ENCODE assay signal across 22 cellular contexts in the genomic region with DNA sequence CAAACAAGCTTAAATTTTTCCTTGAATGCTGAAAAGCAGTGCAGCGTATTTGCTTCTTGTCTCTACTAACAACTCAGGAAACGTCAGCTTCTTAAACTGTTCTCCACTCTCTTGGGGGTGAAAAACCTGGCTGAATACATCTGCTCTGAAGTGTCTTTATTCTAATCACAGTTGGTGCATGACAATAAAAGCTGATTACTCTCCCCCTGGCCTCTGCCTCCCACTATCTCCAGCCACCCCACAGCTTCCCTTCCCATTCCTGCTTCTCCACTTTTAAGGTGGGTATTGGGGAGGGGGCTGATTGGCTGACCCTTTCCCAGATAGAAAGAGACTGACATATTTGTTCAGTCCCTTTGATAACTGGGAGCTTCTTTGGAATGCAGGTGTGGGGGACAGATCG.
"Had no signal": no experiment of that assay in that cellular context is flagged by ENCODE, and none has a peak within 500 bp of the region (broad histone marks: within the 10 kb centered on the region; RNA-seq: fewer than 3 reads in every experiment).

No MANE protein-coding gene starts in this region.

- H3K79me2 ChIP-seq: parathyroid adenoma had no signal

- H2AFZ ChIP-seq: parathyroid adenoma had no signal

- H3K27me3 ChIP-seq: breast epithelium, foreskin keratinocyte, sigmoid colon, vagina had no signal

- H3K9ac ChIP-seq: parathyroid adenoma had no signal

- DNase-seq: activated CD4-positive, alpha-beta T cell treated with anti-CD3 and anti-CD28 coated beads for 1 hour; activated CD4-positive, alpha-beta T cell treated with anti-CD3 and anti-CD28 coated beads, Interleukin-2, amount 50 U/mL, for 1 hour; activated CD8-positive, alpha-beta T cell treated with anti-CD3 and anti-CD28 coated beads for 36 hours; activated naive CD4-positive, alpha-beta T cell; activated T-cell treated with anti-CD3 and anti-CD28 coated beads, Interleukin-2, amount 50 U/mL, for 4 hours; foreskin keratinocyte; heart right ventricle; left ventricle myocardium superior; midbrain; naive thymus-derived CD4-positive, alpha-beta T cell; occipital lobe; psoas muscle; sigmoid colon; small intestine; stimulated activated CD4-positive, alpha-beta T cell treated with anti-CD3 and anti-CD28 coated beads, Interleukin-4, amount 100 ng/mL, for 24 hours; T-helper 17 cell; T1000 had no signal

- H3K9me3 ChIP-seq: breast epithelium, esophagus muscularis mucosa, heart right ventricle, psoas muscle, sigmoid colon, vagina had no signal

- H3K36me3 ChIP-seq: breast epithelium, esophagus muscularis mucosa, heart right ventricle, sigmoid colon, vagina had no signal

- H3K4me3 ChIP-seq: breast epithelium, esophagus muscularis mucosa, heart right ventricle, psoas muscle, sigmoid colon, vagina had no signal

- FAIRE-seq: islet of Langerhans, small intestine had no signal

- H3K27ac ChIP-seq: breast epithelium, esophagus muscularis mucosa, foreskin keratinocyte, heart right ventricle, parathyroid adenoma, psoas muscle, sigmoid colon, vagina had no signal

- H3K4me1 ChIP-seq: breast epithelium, esophagus muscularis mucosa, foreskin keratinocyte, heart right ventricle, parathyroid adenoma, psoas muscle, vagina had no signal
